ENCODE assay signal across 23 cellular contexts in the genomic region with DNA sequence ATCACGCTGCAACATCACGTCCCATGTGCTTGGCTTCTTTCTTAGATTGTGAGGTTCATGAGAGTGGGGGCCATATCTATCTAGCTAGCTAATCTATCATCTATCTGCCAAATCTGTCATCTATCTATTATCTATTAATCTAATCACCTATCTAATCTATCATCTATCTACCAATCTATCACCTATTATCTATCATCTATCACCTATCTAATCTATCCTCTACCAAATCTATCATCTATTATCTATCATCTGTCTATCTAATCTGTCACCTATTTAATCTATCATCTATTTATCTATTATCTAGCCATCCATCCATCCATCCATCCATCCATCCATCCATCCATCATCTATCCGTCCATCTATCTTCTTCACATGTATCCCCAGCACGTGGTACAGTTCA. TPM values are rescaled to one million over a fixed set of nuclear protein-coding genes. Genes with fewer than 3 reads are reported as not detected.
DNase-seq lines count a peak whose midpoint lies in the region; ATAC-seq, FAIRE-seq and TF ChIP-seq lines count a peak whose summit lies in the region.
"Had no signal": no experiment of that assay in that cellular context is flagged by ENCODE, and none has a peak within 500 bp of the region (broad histone marks: within the 10 kb centered on the region; RNA-seq: fewer than 3 reads in every experiment).

No MANE protein-coding gene starts in this region.

- no peak overlapping the region for H3K4me2 ChIP-seq in K562 (ENCODE audit: insufficient read depth, low read length)

- in situ Hi-C loops in K562 (cut with MboI), result no loop called here

- no TSS peak for BruUV-seq in K562 (replicated peaks; lab: Mats Ljungman, UMichigan)

- no peak for TF ChIP-seq POLR2A in K562 (conservative IDR thresholded peaks at IDR 0.05)

- peak overlapping the region in 2 of 6 donors; percentile 17 to 45 for H3K27ac Mint-ChIP-seq in immature natural killer cell

- CTCF ChIA-PET in K562 (lab: Yijun Ruan, JAX; ENCODE audit: low intra/inter-chr PET ratio), result no interaction called here

- WGBS in K562 (ENCODE audit: insufficient coverage, low coverage, missing lambda C conversion rate), result 0% methylated on average over 4 of the region's 4 CpGs

- no peaks in the 10 kb centered on the region for H3K9me1 ChIP-seq in K562 (ENCODE audit: control insufficient read depth, insufficient read depth, low read length)

- intact Hi-C loops in K562 (cut with micrococcal nuclease), result no loop called here
- intact Hi-C loops in upper lobe of right lung (cut with DNase I), result no loop called here

- H3K27me3 ChIP-seq in HUES6 (ENCODE audit: control insufficient read depth, insufficient read depth, low read length) (peaks cover 10% of the 10 kb centered on the region; the same call in 1 of the 2 replicates), K562 (ENCODE audit: control insufficient read depth in 2 of 2, insufficient read depth in 2 of 2, low read length in 2 of 2) (peaks cover 10 to 57% of the 10 kb centered on the region in 2 experiments; a peak in 3 of 5 replicates), upper lobe of right lung (no peaks in the 10 kb centered on the region)

- H3K4me3 ChIP-seq in HUES6 (ENCODE audit: low read depth, low read length) (no peak overlapping the region), K562 (no peak overlapping the region), upper lobe of right lung (no peak overlapping the region)

- H3K9me3 ChIP-seq in HUES6 (ENCODE audit: control insufficient read depth, insufficient read depth, low read depth, low read length) (no peaks in the 10 kb centered on the region), K562 (replicated peaks; ENCODE audit: control insufficient read depth, insufficient read depth, low read depth, low read length) (no peaks in the 10 kb centered on the region), upper lobe of right lung (no peaks in the 10 kb centered on the region)

- peaks cover 0 to 2% (median 0%) of the 10 kb centered on the region in 6 donors for H3K9me3 Mint-ChIP-seq in immature natural killer cell

- no peaks in the 10 kb centered on the region for H3K79me2 ChIP-seq in K562 (ENCODE audit: control insufficient read depth, insufficient read depth, low read length)

- no peak for FAIRE-seq in K562 (lab: Jason Lieb, UNC)
- FAIRE-seq: GM12891, GM18507 had no signal

- H4K20me1 ChIP-seq in K562 (replicated peaks; ENCODE audit: control insufficient read depth, insufficient read depth, low read length), result no peaks in the 10 kb centered on the region

- DNase-seq in K562 (ENCODE audit: extremely low read depth in 1 of 4, low spot score in 3 of 4) (no peak), immature natural killer cell (no peak), glomerular visceral epithelial cell (ENCODE audit: extremely low spot score) (no peak), upper lobe of right lung (no peak), OCI-M2 (lab: John Stamatoyannopoulos, UW; ENCODE audit: unreplicated experiment) (no peak)
- DNase-seq: C1 segment of cervical spinal cord; Calu3; CD4-positive, alpha-beta memory T cell; COR-L47; DMS53; DMS79 treated with DMSO at 0.1 percent for 48 hours; GF-D8; GOT3; H7; HCEC 1CT had no signal

- H3K36me3 ChIP-seq in HUES6 (ENCODE audit: control insufficient read depth, insufficient read depth, low read length), result no peaks in the 10 kb centered on the region
- no peaks in the 10 kb centered on the region for H3K36me3 ChIP-seq in K562 (ENCODE audit: control insufficient read depth, insufficient read depth, low read length)
- H3K36me3 ChIP-seq in upper lobe of right lung, result no peaks in the 10 kb centered on the region

- H3K27ac ChIP-seq in HUES6 (ENCODE audit: low read depth, low read length), result no peak overlapping the region
- no peak overlapping the region for H3K27ac ChIP-seq in K562 (ENCODE audit: extremely low read depth, low read depth, low read length)
- no peak overlapping the region for H3K27ac ChIP-seq in upper lobe of right lung

- peak overlapping the region in 4 of 5 donors; percentile 0 to 76 (median 70) for H3K4me3 Mint-ChIP-seq in immature natural killer cell
- H3K4me3 Mint-ChIP-seq: CD4-positive, alpha-beta memory T cell had no signal

- H3K4me1 ChIP-seq in HUES6 (ENCODE audit: control insufficient read depth, insufficient read depth, low read length) (no peaks in the 10 kb centered on the region), K562 (replicated peaks in 1 of 2; ENCODE audit: control insufficient read depth in 2 of 2, insufficient read depth in 2 of 2, low read length in 2 of 2) (peaks cover 0 to 9% of the 10 kb centered on the region in 2 experiments; a peak in 2 of 5 replicates), upper lobe of right lung (no peaks in the 10 kb centered on the region)

- TF ChIP-seq RAD21 in K562 (CRISPR knock-in tag; conservative IDR thresholded peaks at IDR 0.05 in 1 of 2, IDR thresholded peaks at IDR 0.05 in 1 of 2), result no peak

- H2AFZ ChIP-seq in K562 (ENCODE audit: low read depth, low read length), result no peak overlapping the region

- no peak for ATAC-seq in K562
- no peak for ATAC-seq in upper lobe of right lung

- H3K9ac ChIP-seq in HUES6 (ENCODE audit: low read length), result peak overlapping the region; percentile 11
- no peak overlapping the region for H3K9ac ChIP-seq in K562 (ENCODE audit: insufficient read depth in 1 of 2, low read depth in 2 of 2, low read length in 2 of 2)

- TF ChIP-seq CTCF in K562 (IDR thresholded peaks at IDR 0.05 in 2 of 3, conservative IDR thresholded peaks at IDR 0.05 in 1 of 3; ENCODE audit: insufficient read depth in 2 of 3, low read depth in 1 of 3, low read length in 3 of 3) (no peak), upper lobe of right lung (IDR thresholded peaks at IDR 0.05) (no peak)

- no peak for TF ChIP-seq EP300 in K562 (IDR thresholded peaks at IDR 0.05; ENCODE audit: low read length)

- H3K36me3 Mint-ChIP-seq in immature natural killer cell, result no peaks in the 10 kb centered on the region
- H3K36me3 Mint-ChIP-seq: CD4-positive, alpha-beta memory T cell had no signal

- POLR2A ChIA-PET in K562 (lab: Yijun Ruan, JAX), result no interaction called here

- peaks cover 0 to 9% (median 5%) of the 10 kb centered on the region in 3 donors for H3K27me3 Mint-ChIP-seq in immature natural killer cell (ENCODE audit: low read depth in 3 of 3)

- peaks cover 53% of the 10 kb centered on the region in 2 donors for H3K4me1 Mint-ChIP-seq in immature natural killer cell

RNA-seq across cellular contexts. Expression of a gene that starts 14.2 kb away (rescaled TPM):
- not detected in 2 replicates for total RNA-seq in K562 (2011; cell fraction: chromatin; rRNA removed; ENCODE audit: low replicate concordance)
- total RNA-seq in K562 (2011; cell fraction: nucleolus; rRNA removed), result not detected in 2 replicates
- total RNA-seq in K562 (2011; cell fraction: nucleoplasm; rRNA removed), result not detected in 2 replicates
- total RNA-seq in K562 (2014; rRNA removed) (not detected in 2 replicates), K562 (2014; rRNA removed; fragmentation: Illumina TruSeq; extraction: Trizol) (not detected in 2 replicates), K562 (2015; rRNA removed; fragmentation: Illumina TruSeq; extraction: Trizol) (not detected in 2 replicates), K562 (2021) (not detected in 2 replicates), upper lobe of right lung (not detected)
- polyA plus RNA-seq in K562 (2011; rRNA removed) (not detected in 2 replicates), K562 (2014; fragmentation: Illumina TruSeq; extraction: Trizol) (not detected in 2 replicates), K562 (2014; fragmentation: Nextera tagmentation; extraction: Ambion mirVana) (not detected), K562 (2014; rRNA removed) (not detected in 2 replicates), immature natural killer cell (1 to 10 TPM in 2 of 3 donors, not detected in 1; 1.5 to 1.8 TPM)
- not detected in 2 replicates for polyA plus RNA-seq in K562 (2011; cell fraction: cytosol; rRNA removed)
- polyA plus RNA-seq in K562 (2011; cell fraction: nucleus; rRNA removed), result not detected in 2 replicates
- polyA plus RNA-seq in K562 (2012), result not detected in 2 replicates
- not detected in 2 replicates for polyA minus RNA-seq in K562 (2011; rRNA and poly(A)+ RNA removed)
- not detected in 2 replicates for polyA minus RNA-seq in K562 (2011; cell fraction: cytosol; rRNA and poly(A)+ RNA removed)
- not detected in 2 replicates for polyA minus RNA-seq in K562 (2011; cell fraction: nucleus; rRNA and poly(A)+ RNA removed)
- total RNA-seq: A172; A673; Calu3; CD4-positive, alpha-beta memory T cell; Daoy; G401; H7 had no signal
- polyA plus RNA-seq: BJ; CD4-positive, alpha-beta memory T cell had no signal

RNA-seq across cellular contexts. Expression of a gene that starts 20.8 kb away (rescaled TPM):
- not detected in 2 replicates for total RNA-seq in K562 (2011; cell fraction: chromatin; rRNA removed; ENCODE audit: low replicate concordance)
- total RNA-seq in K562 (2011; cell fraction: nucleolus; rRNA removed), result not detected in 2 replicates
- not detected in 2 replicates for total RNA-seq in K562 (2011; cell fraction: nucleoplasm; rRNA removed)
- total RNA-seq in K562 (2014; rRNA removed), result not detected in 2 replicates
- not detected in 2 replicates for total RNA-seq in K562 (2014; rRNA removed; fragmentation: Illumina TruSeq; extraction: Trizol)
- not detected in 2 replicates for total RNA-seq in K562 (2015; rRNA removed; fragmentation: Illumina TruSeq; extraction: Trizol)
- not detected in 2 replicates for total RNA-seq in K562 (2021)
- polyA plus RNA-seq in K562 (2011; rRNA removed), result not detected in 2 replicates
- not detected in 2 replicates for polyA plus RNA-seq in K562 (2011; cell fraction: cytosol; rRNA removed)
- polyA plus RNA-seq in K562 (2011; cell fraction: nucleus; rRNA removed), result not detected in 2 replicates
- polyA plus RNA-seq in K562 (2012), result not detected in 2 replicates
- polyA plus RNA-seq in K562 (2014; fragmentation: Illumina TruSeq; extraction: Trizol), result not detected in 2 replicates
- not detected for polyA plus RNA-seq in K562 (2014; fragmentation: Nextera tagmentation; extraction: Ambion mirVana)
- polyA plus RNA-seq in K562 (2014; rRNA removed), result not detected in 2 replicates
- polyA minus RNA-seq in K562 (2011; rRNA and poly(A)+ RNA removed), result not detected in 2 replicates
- polyA minus RNA-seq in K562 (2011; cell fraction: cytosol; rRNA and poly(A)+ RNA removed), result not detected in 2 replicates
- not detected in 2 replicates for polyA minus RNA-seq in K562 (2011; cell fraction: nucleus; rRNA and poly(A)+ RNA removed)
- polyA plus RNA-seq in immature natural killer cell, result under 1 TPM in 2 of 3 donors, not detected in 1; 0.27 to 0.47 TPM
- total RNA-seq in upper lobe of right lung, result 0.20 TPM
- total RNA-seq: A172; A673; Calu3; CD4-positive, alpha-beta memory T cell; G401; H7 had no signal
- polyA plus RNA-seq: BJ had no signal

RNA-seq across cellular contexts. Expression of a gene that starts 28.6 kb away (rescaled TPM):
- not detected in 2 replicates for total RNA-seq in K562 (2011; cell fraction: chromatin; rRNA removed; ENCODE audit: low replicate concordance)
- total RNA-seq in K562 (2011; cell fraction: nucleolus; rRNA removed), result 0.17 TPM in 1 of 2 replicates, not detected in the other
- 0.23 TPM in 1 of 2 replicates, not detected in the other for total RNA-seq in K562 (2011; cell fraction: nucleoplasm; rRNA removed)
- total RNA-seq in K562 (2014; rRNA removed) (not detected in 2 replicates), K562 (2014; rRNA removed; fragmentation: Illumina TruSeq; extraction: Trizol) (not detected in 2 replicates), K562 (2015; rRNA removed; fragmentation: Illumina TruSeq; extraction: Trizol) (not detected in 2 replicates), K562 (2021) (0.13 TPM in 1 of 2 replicates, not detected in the other), upper lobe of right lung (0.84 TPM)
- polyA plus RNA-seq in K562 (2011; rRNA removed) (0.03 and 0.06 TPM in 2 replicates), K562 (2014; fragmentation: Illumina TruSeq; extraction: Trizol) (0.04 and 0.07 TPM in 2 replicates), K562 (2014; fragmentation: Nextera tagmentation; extraction: Ambion mirVana) (under 1 TPM in 1 of 2 experiments, not detected in 1; 0.06 TPM), K562 (2014; rRNA removed) (not detected in 2 replicates), immature natural killer cell (under 1 TPM in 2 of 3 donors, not detected in 1; 0.10 to 0.17 TPM)
- polyA plus RNA-seq in K562 (2011; cell fraction: cytosol; rRNA removed), result 0.04 and 0.12 TPM in 2 replicates
- polyA plus RNA-seq in K562 (2011; cell fraction: nucleus; rRNA removed), result 0.04 and 0.06 TPM in 2 replicates
- 0.09 and 0.21 TPM in 2 replicates for polyA plus RNA-seq in K562 (2012)
- 0.03 and 0.04 TPM in 2 replicates for polyA minus RNA-seq in K562 (2011; rRNA and poly(A)+ RNA removed)
- not detected in 2 replicates for polyA minus RNA-seq in K562 (2011; cell fraction: cytosol; rRNA and poly(A)+ RNA removed)
- not detected in 2 replicates for polyA minus RNA-seq in K562 (2011; cell fraction: nucleus; rRNA and poly(A)+ RNA removed)
- total RNA-seq: A172, Calu3, Daoy had no signal
- polyA plus RNA-seq: CD4-positive, alpha-beta memory T cell had no signal

RNA-seq across cellular contexts. Expression of a gene that starts 45.4 kb away (rescaled TPM):
- total RNA-seq in K562 (2011; cell fraction: chromatin; rRNA removed; ENCODE audit: low replicate concordance), result 14.5 and 27.5 TPM in 2 replicates
- total RNA-seq in K562 (2011; cell fraction: nucleolus; rRNA removed), result 22.8 and 23.9 TPM in 2 replicates
- total RNA-seq in K562 (2011; cell fraction: nucleoplasm; rRNA removed), result 15.2 and 19.7 TPM in 2 replicates
- total RNA-seq in K562 (2014; rRNA removed) (10.3 and 11.8 TPM in 2 replicates), K562 (2014; rRNA removed; fragmentation: Illumina TruSeq; extraction: Trizol) (1.2 and 1.9 TPM in 2 replicates), K562 (2015; rRNA removed; fragmentation: Illumina TruSeq; extraction: Trizol) (5.0 and 6.6 TPM in 2 replicates), K562 (2021) (13.2 and 13.5 TPM in 2 replicates), upper lobe of right lung (10.8 TPM)
- polyA plus RNA-seq in K562 (2011; rRNA removed) (2.1 and 5.6 TPM in 2 replicates), K562 (2014; fragmentation: Illumina TruSeq; extraction: Trizol) (1.8 and 4.8 TPM in 2 replicates), K562 (2014; fragmentation: Nextera tagmentation; extraction: Ambion mirVana) (under 1 TPM; 0.11 to 0.17 TPM), K562 (2014; rRNA removed) (8.4 and 9.5 TPM in 2 replicates), immature natural killer cell (10 to 100 TPM; 11.1 to 16.2 (median 14.2) TPM)
- polyA plus RNA-seq in K562 (2011; cell fraction: cytosol; rRNA removed), result 3.3 and 7.9 TPM in 2 replicates
- 33.0 and 40.2 TPM in 2 replicates for polyA plus RNA-seq in K562 (2011; cell fraction: nucleus; rRNA removed)
- polyA plus RNA-seq in K562 (2012), result 8.9 and 9.6 TPM in 2 replicates
- polyA minus RNA-seq in K562 (2011; rRNA and poly(A)+ RNA removed), result 1.6 and 2.5 TPM in 2 replicates
- polyA minus RNA-seq in K562 (2011; cell fraction: cytosol; rRNA and poly(A)+ RNA removed), result 4.5 and 6.8 TPM in 2 replicates
- 5.1 and 8.1 TPM in 2 replicates for polyA minus RNA-seq in K562 (2011; cell fraction: nucleus; rRNA and poly(A)+ RNA removed)

RNA-seq across cellular contexts. Expression of a gene that starts 58.0 kb away (rescaled TPM):
- total RNA-seq in K562 (2011; cell fraction: chromatin; rRNA removed; ENCODE audit: low replicate concordance), result 0.44 and 0.81 TPM in 2 replicates
- 1.2 and 1.4 TPM in 2 replicates for total RNA-seq in K562 (2011; cell fraction: nucleolus; rRNA removed)
- 0.73 and 0.92 TPM in 2 replicates for total RNA-seq in K562 (2011; cell fraction: nucleoplasm; rRNA removed)
- 0.53 and 0.91 TPM in 2 replicates for total RNA-seq in K562 (2014; rRNA removed)
- total RNA-seq in K562 (2014; rRNA removed; fragmentation: Illumina TruSeq; extraction: Trizol), result 0.11 and 0.29 TPM in 2 replicates
- 0.25 and 0.26 TPM in 2 replicates for total RNA-seq in K562 (2015; rRNA removed; fragmentation: Illumina TruSeq; extraction: Trizol)
- total RNA-seq in K562 (2021), result 0.64 and 0.85 TPM in 2 replicates
- polyA plus RNA-seq in K562 (2011; rRNA removed), result 0.04 and 0.08 TPM in 2 replicates
- 0.25 and 0.67 TPM in 2 replicates for polyA plus RNA-seq in K562 (2011; cell fraction: cytosol; rRNA removed)
- 0.22 and 0.28 TPM in 2 replicates for polyA plus RNA-seq in K562 (2011; cell fraction: nucleus; rRNA removed)
- polyA plus RNA-seq in K562 (2012), result 0.72 and 1.9 TPM in 2 replicates
- 0.62 and 0.73 TPM in 2 replicates for polyA plus RNA-seq in K562 (2014; fragmentation: Illumina TruSeq; extraction: Trizol)
- polyA plus RNA-seq in K562 (2014; fragmentation: Nextera tagmentation; extraction: Ambion mirVana), result under 1 TPM; 0.06 TPM
- polyA plus RNA-seq in K562 (2014; rRNA removed), result 0.19 and 0.54 TPM in 2 replicates
- not detected in 2 replicates for polyA minus RNA-seq in K562 (2011; rRNA and poly(A)+ RNA removed)
- polyA minus RNA-seq in K562 (2011; cell fraction: cytosol; rRNA and poly(A)+ RNA removed), result 1.4 TPM in 1 of 2 replicates, not detected in the other
- 0.22 TPM in 1 of 2 replicates, not detected in the other for polyA minus RNA-seq in K562 (2011; cell fraction: nucleus; rRNA and poly(A)+ RNA removed)
- under 1 TPM in 2 of 3 donors, not detected in 1; 0.32 to 0.53 TPM for polyA plus RNA-seq in immature natural killer cell
- 49.9 TPM for total RNA-seq in upper lobe of right lung
